In the genomic region with DNA sequence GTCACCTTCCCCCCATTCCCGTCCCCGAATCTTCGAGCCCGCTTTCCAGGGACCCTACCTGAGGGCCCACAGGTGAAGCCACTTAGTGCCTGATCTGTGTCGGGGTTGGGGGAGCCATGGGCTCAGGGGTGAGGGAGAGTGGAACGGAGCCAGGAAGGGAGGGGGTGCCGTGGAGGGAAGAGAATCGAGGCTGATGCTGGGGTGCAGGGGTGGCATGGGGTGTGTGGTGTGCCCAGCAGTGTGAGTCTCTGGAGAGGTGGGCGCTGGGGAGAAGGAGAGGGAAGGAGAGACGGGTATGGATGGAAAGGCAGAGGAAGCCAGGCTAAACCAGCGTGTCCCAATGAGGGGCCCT, we compare ENCODE assay signal across 12 cellular contexts. TPM values are rescaled to one million over a fixed set of nuclear protein-coding genes. Genes with fewer than 3 reads are reported as not detected.
DNase-seq lines count a peak whose midpoint lies in the region; ATAC-seq and TF ChIP-seq lines count a peak whose summit lies in the region.
"Had no signal": no experiment of that assay in that cellular context is flagged by ENCODE, and none has a peak within 500 bp of the region (broad histone marks: within the 10 kb centered on the region; RNA-seq: fewer than 3 reads in every experiment).

No MANE protein-coding gene starts in this region.

- no peaks in the 10 kb centered on the region for H4K20me1 ChIP-seq in BLaER1

- H3K4me3 ChIP-seq in BLaER1 = peak overlapping the region; percentile 61
- no peak overlapping the region for H3K4me3 ChIP-seq in NT2/D1 (ENCODE audit: insufficient read length, low read depth)
- peak overlapping the region in 2 of 4 donors; percentile 27 to 52 for H3K4me3 ChIP-seq in esophagus squamous epithelium
- H3K4me3 ChIP-seq in ovary = no peak overlapping the region

- no peak for TF ChIP-seq EP300 in ovary (IDR thresholded peaks at IDR 0.05)

- intact Hi-C loops in esophagus squamous epithelium (cut with DNase I) = no loop called here
- intact Hi-C loops in ovary (cut with DNase I) = no loop called here

- TF ChIP-seq CTCF in esophagus squamous epithelium (IDR thresholded peaks at IDR 0.05) (no peak), ovary (IDR thresholded peaks at IDR 0.05) (no peak)

- H3K4me1 ChIP-seq in BLaER1 (peaks cover 99% of the 10 kb centered on the region), NT2/D1 (ENCODE audit: insufficient read depth, insufficient read length) (peaks cover 12% of the 10 kb centered on the region), esophagus squamous epithelium (peaks cover 25 to 49% (median 28%) of the 10 kb centered on the region in 3 donors), ovary (ENCODE audit: insufficient read depth) (peaks cover 18% of the 10 kb centered on the region)

- H3K9me3 ChIP-seq in BLaER1 (no peaks in the 10 kb centered on the region), NT2/D1 (ENCODE audit: insufficient read depth, low read length) (no peaks in the 10 kb centered on the region), esophagus squamous epithelium (no peaks in the 10 kb centered on the region), ovary (no peaks in the 10 kb centered on the region)
- H3K9me3 ChIP-seq: tibial artery had no signal

- peak overlapping the region; percentile 98 for H3K4me2 ChIP-seq in BLaER1

- H3K27ac ChIP-seq in BLaER1 (peak overlapping the region; percentile 93), esophagus squamous epithelium (peak overlapping the region in 3 of 4 donors; percentile 56 to 88 (median 70)), ovary (peak overlapping the region; percentile 33 to 82)

- no peaks in the 10 kb centered on the region for H3K36me3 ChIP-seq in BLaER1
- peaks cover 7% of the 10 kb centered on the region for H3K36me3 ChIP-seq in NT2/D1 (ENCODE audit: insufficient read depth, insufficient read length, low read length)
- H3K36me3 ChIP-seq in esophagus squamous epithelium = no peaks in the 10 kb centered on the region
- H3K36me3 ChIP-seq in ovary = no peaks in the 10 kb centered on the region
- H3K36me3 ChIP-seq: tibial artery had no signal

- TF ChIP-seq POLR2A in esophagus squamous epithelium (IDR thresholded peaks at IDR 0.05) (no peak), ovary (IDR thresholded peaks at IDR 0.05) (no peak)

- DNase-seq in NT2/D1 (ENCODE audit: low read depth, low spot score) (no peak), esophagus squamous epithelium (lab: John Stamatoyannopoulos, UW) (no peak), ovary (peak in 4 of 5 donors; percentile 43 to 67 (median 58)), hippocampal formation (lab: John Stamatoyannopoulos, UW) (no peak), dermis blood vessel endothelial cell (no peak)
- DNase-seq in central memory CD4-positive, alpha-beta T cell = no peak
- DNase-seq: effector CD8-positive, alpha-beta T cell; NCI-H2171 had no signal

- no peaks in the 10 kb centered on the region for H3K27me3 ChIP-seq in BLaER1
- H3K27me3 ChIP-seq in NT2/D1 (ENCODE audit: insufficient read depth, insufficient read length) = no peaks in the 10 kb centered on the region
- peaks cover 0 to 52% (median 0%) of the 10 kb centered on the region in 4 donors for H3K27me3 ChIP-seq in esophagus squamous epithelium
- H3K27me3 ChIP-seq in ovary = no peaks in the 10 kb centered on the region

- WGBS in esophagus squamous epithelium, 2 donors = 23 to 25% methylated on average over 5 to 9 of the region's 11 CpGs
- WGBS in ovary, 3 donors = 22 to 28% (median 26%) methylated on average over 11 of the region's 11 CpGs

- H3K9ac ChIP-seq in BLaER1 = peak overlapping the region; percentile 69
- H3K9ac ChIP-seq in NT2/D1 (ENCODE audit: insufficient read length, low read depth) = peak overlapping the region; percentile 67

- ATAC-seq in HG03095 (IDR thresholded peaks at IDR 0.05; ENCODE audit: unreplicated experiment) = no peak

RNA-seq across cellular contexts. Expression of a gene that starts 1.1 kb away (rescaled TPM):
- under 1 TPM in 2 of 4 donors, not detected in 2; 0.19 to 0.47 TPM for total RNA-seq in esophagus squamous epithelium
- total RNA-seq in ovary = 10 to 100 TPM in 1 of 7 donors, 1 to 10 TPM in 5, under 1 TPM in 1; 0.45 to 21.1 (median 3.8) TPM
- under 1 TPM in 1 of 2 donors, not detected in 1; 0.42 TPM for polyA plus RNA-seq in ovary
- 0.09 and 0.17 TPM in 2 replicates for total RNA-seq in dermis blood vessel endothelial cell
- total RNA-seq: SK-MEL-5 had no signal

RNA-seq across cellular contexts. Expression of a gene that starts 10.2 kb away (rescaled TPM):
- total RNA-seq in esophagus squamous epithelium = 1 to 10 TPM in 2 of 4 donors, under 1 TPM in 1, not detected in 1; 0.26 to 5.9 (median 1.2) TPM
- 10 to 100 TPM in 3 of 7 donors, 1 to 10 TPM in 3, under 1 TPM in 1; 0.83 to 13.9 (median 5.7) TPM for total RNA-seq in ovary
- 10 to 100 TPM in 1 of 2 donors, 1 to 10 TPM in 1; 3.6 to 10.6 TPM for polyA plus RNA-seq in ovary
- 6.5 and 15.9 TPM in 2 replicates for total RNA-seq in dermis blood vessel endothelial cell

RNA-seq across cellular contexts. Expression of a gene that starts 40.3 kb away (rescaled TPM):
- 10 to 100 TPM in 2 of 4 donors, 1 to 10 TPM in 2; 4.6 to 23.3 (median 8.8) TPM for total RNA-seq in esophagus squamous epithelium
- 10 to 100 TPM; 58.3 to 93.7 (median 72.7) TPM for total RNA-seq in ovary
- polyA plus RNA-seq in ovary = 10 to 100 TPM; 44.5 to 71.6 TPM
- total RNA-seq in dermis blood vessel endothelial cell = 48.5 and 56.0 TPM in 2 replicates

Comparison
In these comparisons a context has a peak if more than half of its experiments do, and no peak if none do; other contexts are left out.
1. DNase-seq: peak in ovary (4 of 5); none in NT2/D1 (single experiment), esophagus squamous epithelium (single experiment), hippocampal formation (0 of 2), dermis blood vessel endothelial cell (single experiment) and central memory CD4-positive, alpha-beta T cell (single experiment).
2. Peak in every context shown above with its lines, with median percentiles within 50 percentile points of each other: H3K27ac ChIP-seq.